9 cellular contexts compared by ENCODE assay signal in genomic region chr19:5046339-5047039, GRCh38.
DNase-seq lines count a peak whose midpoint lies in the region; TF ChIP-seq lines count a peak whose summit lies in the region.
"Had no signal": no experiment of that assay in that cellular context is flagged by ENCODE, and none has a peak within 500 bp of the region (broad histone marks: within the 10 kb centered on the region; RNA-seq: fewer than 3 reads in every experiment).

No MANE protein-coding gene starts in this region.

- H3K27ac Mint-ChIP-seq in activated naive CD8-positive, alpha-beta T cell treated with anti-CD3 and anti-CD28 coated beads for 36 hours = no peak overlapping the region
- no peak overlapping the region for H3K27ac Mint-ChIP-seq in mesothelial cell of epicardium

- H3K9me3 Mint-ChIP-seq in activated naive CD8-positive, alpha-beta T cell treated with anti-CD3 and anti-CD28 coated beads for 36 hours = no peaks in the 10 kb centered on the region
- H3K9me3 Mint-ChIP-seq in mesothelial cell of epicardium = no peaks in the 10 kb centered on the region
- H3K9me3 Mint-ChIP-seq: CD4-positive, CD25-positive, alpha-beta regulatory T cell had no signal

- TF ChIP-seq CTCF in mesothelial cell of epicardium (IDR thresholded peaks at IDR 0.05; ENCODE audit: unreplicated experiment) = no peak

- intact Hi-C loops in posterior vena cava (cut with DNase I) = loop anchor here in 1 of 2 donors (10.0 kb wide), 1 partner anchor 538 kb away; no protein-coding TSS in a partner anchor

- H3K4me1 Mint-ChIP-seq in activated naive CD8-positive, alpha-beta T cell treated with anti-CD3 and anti-CD28 coated beads for 36 hours = no peaks in the 10 kb centered on the region
- peaks cover 10% of the 10 kb centered on the region for H3K4me1 Mint-ChIP-seq in mesothelial cell of epicardium

- no peak overlapping the region for H3K4me3 Mint-ChIP-seq in activated naive CD8-positive, alpha-beta T cell treated with anti-CD3 and anti-CD28 coated beads for 36 hours
- no peak overlapping the region for H3K4me3 Mint-ChIP-seq in mesothelial cell of epicardium
- H3K4me3 Mint-ChIP-seq: CD4-positive, CD25-positive, alpha-beta regulatory T cell had no signal

- H3K27me3 Mint-ChIP-seq in activated naive CD8-positive, alpha-beta T cell treated with anti-CD3 and anti-CD28 coated beads for 36 hours = no peaks in the 10 kb centered on the region
- H3K27me3 Mint-ChIP-seq in mesothelial cell of epicardium (ENCODE audit: low read depth) = no peaks in the 10 kb centered on the region
- H3K27me3 Mint-ChIP-seq: CD4-positive, CD25-positive, alpha-beta regulatory T cell had no signal

- H3K36me3 Mint-ChIP-seq in activated naive CD8-positive, alpha-beta T cell treated with anti-CD3 and anti-CD28 coated beads for 36 hours = no peaks in the 10 kb centered on the region
- peaks cover 27% of the 10 kb centered on the region for H3K36me3 Mint-ChIP-seq in mesothelial cell of epicardium

- peak; percentile 83 for DNase-seq in AG08395 (ENCODE audit: low spot score)
- peak; percentile 87 for DNase-seq in LoVo (ENCODE audit: low spot score)
- DNase-seq in SHP77 (lab: John Stamatoyannopoulos, UW) = peak; percentile 89 to 93
- peak; percentile 78 for DNase-seq in kidney tubule cell (ENCODE audit: low spot score)
- DNase-seq in activated naive CD8-positive, alpha-beta T cell treated with anti-CD3 and anti-CD28 coated beads for 36 hours = no peak
- no peak for DNase-seq in posterior vena cava (ENCODE audit: low spot score)
- DNase-seq in medulla oblongata (ENCODE audit: extremely low spot score) = no peak
- DNase-seq in mesothelial cell of epicardium (ENCODE audit: low spot score in 2 of 2, unreplicated experiment in 2 of 2) = no peak
- DNase-seq: CD4-positive, CD25-positive, alpha-beta regulatory T cell had no signal

Comparison
In these comparisons a context has a peak if more than half of its experiments do, and no peak if none do; other contexts are left out.
1. DNase-seq: peak in AG08395 (single experiment), LoVo (single experiment), SHP77 (2 of 2) and kidney tubule cell (single experiment); none in activated naive CD8-positive, alpha-beta T cell treated with anti-CD3 and anti-CD28 coated beads for 36 hours (single experiment), posterior vena cava (single experiment), medulla oblongata (single experiment) and mesothelial cell of epicardium (0 of 2).